Comparison of ENCODE assay signal across 1 cellular context in the genomic region with DNA sequence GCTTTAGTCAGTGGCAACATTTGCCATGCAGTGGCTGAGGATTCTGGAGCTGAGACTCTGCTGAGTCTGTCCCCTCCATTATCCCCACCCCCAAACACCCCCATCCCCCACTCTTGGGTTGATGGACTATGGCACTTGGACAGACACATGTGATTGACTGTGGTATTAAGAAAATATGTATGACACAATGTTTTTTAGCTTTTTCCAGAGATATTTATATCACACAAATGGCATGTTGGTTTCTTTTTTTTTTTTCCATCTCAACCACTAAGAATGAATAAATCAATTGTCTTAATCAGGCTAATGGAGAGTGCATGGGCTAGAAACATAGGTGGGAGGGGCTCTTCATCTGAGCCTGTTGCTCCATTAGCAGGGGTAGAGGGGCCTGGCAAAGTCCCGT.
TF ChIP-seq lines count a peak whose summit lies in the region.

No MANE protein-coding gene starts in this region.

TF ChIP-seq in endothelial cell of umbilical vein, 7 proteins besides CTCF, POLR2A, EP300 and RAD21 (continued from another document):
- TF ChIP-seq GATA2 (IDR thresholded peaks at IDR 0.05; ENCODE audit: insufficient read depth, insufficient read length, low read depth, low read length) (no peak), MYC (IDR thresholded peaks at IDR 0.05; ENCODE audit: low read depth, low read length) (no peak)
TF ChIP-seq in endothelial cell of umbilical vein: peak in this region for 0.
